Comparison of ENCODE assay signal across 22 cellular contexts in the genomic region with DNA sequence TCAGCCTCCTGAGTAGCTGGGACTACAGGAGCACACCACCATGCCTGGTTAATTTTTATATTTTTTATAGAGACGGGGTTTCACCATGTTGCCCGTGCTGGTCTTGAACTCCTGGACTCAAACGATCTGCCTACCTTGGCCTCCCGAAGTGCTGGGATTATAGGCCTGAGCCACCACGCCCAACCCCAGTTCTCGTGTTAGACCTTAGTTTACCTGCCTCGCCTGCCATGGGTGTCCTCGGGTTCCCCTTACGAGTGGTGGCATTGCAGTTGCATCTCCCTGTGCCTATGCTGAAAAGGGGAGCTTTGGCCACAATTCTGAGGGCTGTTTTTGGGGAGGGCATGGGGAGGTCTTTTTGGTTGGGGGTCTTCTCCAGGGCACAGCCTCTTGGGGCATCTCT.
"Had no signal": no experiment of that assay in that cellular context is flagged by ENCODE, and none has a peak within 500 bp of the region (broad histone marks: within the 10 kb centered on the region; RNA-seq: fewer than 3 reads in every experiment).

No MANE protein-coding gene starts in this region.

- DNase-seq: central memory CD4-positive, alpha-beta T cell; cortex of kidney; esophagus squamous epithelium; foreskin fibroblast; glutamatergic neuron; kidney; left cardiac atrium; left ventricle myocardium inferior; lower lobe of right lung; stimulated activated CD4-positive, alpha-beta T cell treated with anti-CD3 and anti-CD28 coated beads, Interleukin-12 subunit alpha, Interleukin-12 subunit beta, amount 100 ng/mL, for 4 hours; stimulated activated naive CD4-positive, alpha-beta T cell; stomach; substantia nigra; transverse colon had no signal

- ATAC-seq: gastroesophageal sphincter, left cardiac atrium, lower lobe of right lung had no signal

- H3K4me3 Mint-ChIP-seq: memory B cell, mesothelial cell of epicardium, neural crest cell had no signal

- H3K27ac Mint-ChIP-seq: mesothelial cell of epicardium had no signal

- H3K36me3 ChIP-seq: gastroesophageal sphincter, left ventricle myocardium inferior, lower lobe of right lung, sigmoid colon, thoracic aorta, transverse colon had no signal

- H3K27me3 Mint-ChIP-seq: memory B cell had no signal

- H3K9me3 ChIP-seq: left ventricle myocardium inferior, sigmoid colon, stomach, thoracic aorta, transverse colon had no signal

- H3K36me3 Mint-ChIP-seq: mesothelial cell of epicardium had no signal

- H3K4me3 ChIP-seq: esophagus squamous epithelium, gastroesophageal sphincter, hepatocyte, left ventricle myocardium inferior, lower lobe of right lung, sigmoid colon, skin epidermis, stomach, thoracic aorta, transverse colon had no signal

- H3K27ac ChIP-seq: esophagus squamous epithelium, gastroesophageal sphincter, hepatocyte, lower lobe of right lung, sigmoid colon, skin epidermis, stomach, thoracic aorta had no signal

- H3K9me3 Mint-ChIP-seq: memory B cell, mesothelial cell of epicardium, neural crest cell had no signal

- H3K27me3 ChIP-seq: esophagus squamous epithelium, gastroesophageal sphincter, hepatocyte, sigmoid colon, stomach, transverse colon had no signal
